Comparison of ENCODE assay signal across 8 cellular contexts in genomic region chr10:104333728-104334373, GRCh38. TPM values are rescaled to one million over a fixed set of nuclear protein-coding genes. Genes with fewer than 3 reads are reported as not detected.
DNase-seq lines count a peak whose midpoint lies in the region; ATAC-seq, FAIRE-seq and TF ChIP-seq lines count a peak whose summit lies in the region.

No MANE protein-coding gene starts in this region.

- no peak overlapping the region for H3K9ac ChIP-seq in endodermal cell (ENCODE audit: extremely low read depth, low read length, poor library complexity, severe bottlenecking)

- peak overlapping the region; percentile 60 for H3K27ac ChIP-seq in CD8-positive, alpha-beta T cell (ENCODE audit: low read depth, low read length)
- peak overlapping the region; percentile 67 for H3K27ac ChIP-seq in RWPE1
- no peak overlapping the region for H3K27ac ChIP-seq in endodermal cell (ENCODE audit: low read depth, low read length)
- H3K27ac ChIP-seq in prostate gland = peak overlapping the region; percentile 22 to 96

- peak overlapping the region; percentile 94 for H3K27ac Mint-ChIP-seq in CD8-positive, alpha-beta T cell
- peak overlapping the region; percentile 36 for H3K27ac Mint-ChIP-seq in endodermal cell

- peaks cover 35% of the 10 kb centered on the region for H3K36me3 Mint-ChIP-seq in CD8-positive, alpha-beta T cell
- H3K36me3 Mint-ChIP-seq in endodermal cell (ENCODE audit: low read depth) = no peaks in the 10 kb centered on the region

- TF ChIP-seq POLR2A in prostate gland (IDR thresholded peaks at IDR 0.05) = no peak

- H3K4me1 ChIP-seq in CD8-positive, alpha-beta T cell (ENCODE audit: insufficient read depth, low read length) = peaks cover 76% of the 10 kb centered on the region
- H3K4me1 ChIP-seq in endodermal cell (ENCODE audit: control insufficient read depth, insufficient read depth, low read length) (peaks cover 41% of the 10 kb centered on the region), prostate gland (replicated peaks) (peaks cover 36% of the 10 kb centered on the region)

- no peaks in the 10 kb centered on the region for H3K9me3 ChIP-seq in CD8-positive, alpha-beta T cell (ENCODE audit: low read length)
- H3K9me3 ChIP-seq in endodermal cell (ENCODE audit: control insufficient read depth, low read length) (no peaks in the 10 kb centered on the region), prostate gland (no peaks in the 10 kb centered on the region)

- peak in 1 of 7 experiments; percentile 45 for DNase-seq in CD8-positive, alpha-beta T cell
- DNase-seq in RWPE1 (ENCODE audit: low spot score) (no peak), endodermal cell (peak; percentile 33), prostate gland (ENCODE audit: low spot score) (no peak), midbrain (lab: John Stamatoyannopoulos, UW) (no peak), NCI-H748 (lab: John Stamatoyannopoulos, UW; ENCODE audit: unreplicated experiment) (no peak), HTR-8/SVneo (ENCODE audit: insufficient read length, low spot score) (no peak)
- no peak for DNase-seq in stimulated activated CD4-positive, alpha-beta T cell treated with anti-CD3 and anti-CD28 coated beads, Interleukin-4, amount 100 ng/mL, for 1 hour

- ATAC-seq in CD8-positive, alpha-beta T cell = no peak

- no peaks in the 10 kb centered on the region for H3K36me3 ChIP-seq in CD8-positive, alpha-beta T cell (ENCODE audit: insufficient read depth, low read length)
- H3K36me3 ChIP-seq in endodermal cell (ENCODE audit: control insufficient read depth, insufficient read depth, low read length) (peaks cover 7% of the 10 kb centered on the region), prostate gland (no peaks in the 10 kb centered on the region)

- FAIRE-seq in HTR-8/SVneo (lab: Jason Lieb, UNC) = no peak

- no peak for TF ChIP-seq CTCF in CD8-positive, alpha-beta T cell (IDR thresholded peaks at IDR 0.05)
- TF ChIP-seq CTCF in RWPE1 (conservative IDR thresholded peaks at IDR 0.05; ENCODE audit: low read depth) (no peak), endodermal cell (conservative IDR thresholded peaks at IDR 0.05) (no peak), prostate gland (IDR thresholded peaks at IDR 0.05) (no peak)

- H3K4me3 ChIP-seq in CD8-positive, alpha-beta T cell (ENCODE audit: low read depth, low read length) = no peak overlapping the region
- H3K4me3 ChIP-seq in endodermal cell (ENCODE audit: low read length) (no peak overlapping the region), prostate gland (no peak overlapping the region)

- CTCF ChIA-PET in CD8-positive, alpha-beta T cell (lab: Charles Lee) = interaction anchor here (3.7 to 7.3 kb wide), 4 partner anchors 16 to 59 kb away, joined by 15 to 87 read pairs (median 46); no protein-coding TSS in a partner anchor
- CTCF ChIA-PET in RWPE1 (lab: Yijun Ruan, JAX) = interaction anchor here (0.6 to 1.0 kb wide), 3 partner anchors 28 to 902 kb away, joined by 3 to 4 read pairs (median 3); no protein-coding TSS in a partner anchor

- no peaks in the 10 kb centered on the region for H3K9me3 Mint-ChIP-seq in CD8-positive, alpha-beta T cell
- H3K9me3 Mint-ChIP-seq in endodermal cell = no peaks in the 10 kb centered on the region

- 89 to 90% methylated on average over 10 to 15 of the region's 15 CpGs for WGBS in endodermal cell (ENCODE audit: insufficient coverage in 1 of 2, insufficient read length in 1 of 2), 2 experiments
- WGBS in prostate gland = 50% methylated on average over 14 of the region's 15 CpGs

- intact Hi-C loops in CD8-positive, alpha-beta T cell (cut with DNase I, micrococcal nuclease) = loop anchor here in 1 of 2 experiments (10.0 kb wide), 1 partner anchor 419 kb away; the partner anchor contains the start of gene STN1
- intact Hi-C loops in prostate gland (cut with DNase I) = no loop called here

- H3K27me3 Mint-ChIP-seq in CD8-positive, alpha-beta T cell (ENCODE audit: low read depth) = no peaks in the 10 kb centered on the region
- no peaks in the 10 kb centered on the region for H3K27me3 Mint-ChIP-seq in endodermal cell (ENCODE audit: insufficient read depth)

- POLR2A ChIA-PET in CD8-positive, alpha-beta T cell (lab: Charles Lee) = interaction anchor here (0.6 to 1.9 kb wide), 4 partner anchors 18 to 1765 kb away, joined by 3 to 5 read pairs (median 3); partner anchors contain the start of gene CFAP58
- POLR2A ChIA-PET in RWPE1 (lab: Yijun Ruan, JAX; ENCODE audit: low non-redundant PET) = no interaction called here

- peaks cover 83% of the 10 kb centered on the region for H3K4me1 Mint-ChIP-seq in CD8-positive, alpha-beta T cell (ENCODE audit: low read depth)
- H3K4me1 Mint-ChIP-seq in endodermal cell = peaks cover 63% of the 10 kb centered on the region

- peak overlapping the region; percentile 71 for H3K4me3 Mint-ChIP-seq in CD8-positive, alpha-beta T cell
- H3K4me3 Mint-ChIP-seq in endodermal cell = no peak overlapping the region

- H3K27me3 ChIP-seq in CD8-positive, alpha-beta T cell (ENCODE audit: insufficient read depth, low read length) = no peaks in the 10 kb centered on the region
- H3K27me3 ChIP-seq in endodermal cell (ENCODE audit: control insufficient read depth, insufficient read depth, low read length, poor library complexity, severe bottlenecking) (no peaks in the 10 kb centered on the region), prostate gland (replicated peaks; ENCODE audit: insufficient read depth) (no peaks in the 10 kb centered on the region)

RNA-seq across cellular contexts. Expression of gene ITPRIP, which starts 4.4 kb away (rescaled TPM):
- 100 to 1,000 TPM; 212 to 214 TPM for total RNA-seq in CD8-positive, alpha-beta T cell
- total RNA-seq in endodermal cell (10 to 100 TPM in 1 of 2 donors, 1 to 10 TPM in 1; 9.1 to 11.0 TPM), prostate gland (10 to 100 TPM; 12.5 to 35.8 TPM)
- polyA plus RNA-seq in endodermal cell (2013, experiment 1 of 2) = 14.4 TPM
- polyA plus RNA-seq in endodermal cell (2013, experiment 2 of 2) = 14.9 TPM

RNA-seq across cellular contexts. Expression of gene CFAP58, which starts 19.8 kb away (rescaled TPM):
- not detected for total RNA-seq in CD8-positive, alpha-beta T cell
- under 1 TPM; 0.68 to 0.97 TPM for total RNA-seq in endodermal cell
- 0.57 TPM for polyA plus RNA-seq in endodermal cell (2013, experiment 1 of 2)
- polyA plus RNA-seq in endodermal cell (2013, experiment 2 of 2) = 0.50 TPM
- 1 to 10 TPM in 1 of 2 donors, under 1 TPM in 1; 0.05 to 1.9 TPM for total RNA-seq in prostate gland

Comparison
In these comparisons a context has a peak if more than half of its experiments do, and no peak if none do; other contexts are left out.
1. RNA of gene ITPRIP, which starts 4.4 kb away (total RNA-seq): 212 to 214 TPM in CD8-positive, alpha-beta T cell; 12.5 to 35.8 TPM in prostate gland and 9.1 to 11.0 TPM in endodermal cell; every median in the first group is over 4 times any median in the second.